9 cellular contexts compared by ENCODE assay signal in the genomic region with DNA sequence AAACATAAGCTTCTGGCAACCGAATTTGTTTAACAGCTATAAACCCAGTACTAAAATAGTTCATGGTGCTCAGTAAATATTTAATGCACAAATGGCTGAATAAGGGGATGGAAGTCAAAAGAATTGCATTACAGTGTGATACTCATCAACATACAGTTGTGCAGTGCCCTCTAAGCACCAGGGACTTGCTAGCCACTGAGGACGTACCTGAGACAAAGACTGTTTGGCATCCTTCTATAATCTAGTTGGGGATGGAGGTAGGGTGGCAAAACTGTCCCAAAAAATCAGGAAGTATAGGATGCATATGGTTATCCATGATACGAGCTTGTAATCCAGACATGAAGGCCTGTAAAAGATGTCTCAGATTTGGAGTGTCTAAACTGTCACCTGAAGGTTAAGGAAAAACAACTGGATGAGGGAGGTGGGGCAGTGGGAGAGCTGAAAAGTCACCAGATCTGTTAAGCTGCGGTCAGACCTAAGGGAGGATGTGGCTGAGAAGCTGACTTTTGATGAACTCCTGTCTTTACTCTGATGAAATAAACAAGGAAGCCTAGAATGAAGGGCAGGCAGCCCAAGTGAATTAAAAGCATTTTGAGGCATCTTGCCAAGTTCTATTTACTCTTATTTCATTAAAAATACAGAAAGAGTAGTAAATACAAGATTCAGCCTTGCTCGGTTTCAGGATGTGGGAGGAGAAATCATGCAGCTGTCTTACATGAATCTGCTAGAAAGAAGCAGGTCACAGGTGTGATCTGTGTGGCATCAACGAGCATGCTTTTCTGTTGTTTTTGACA. TPM values are rescaled to one million over a fixed set of nuclear protein-coding genes. Genes with fewer than 3 reads are reported as not detected.
DNase-seq lines count a peak whose midpoint lies in the region; ATAC-seq and TF ChIP-seq lines count a peak whose summit lies in the region.
"Had no signal": no experiment of that assay in that cellular context is flagged by ENCODE, and none has a peak within 500 bp of the region (broad histone marks: within the 10 kb centered on the region; RNA-seq: fewer than 3 reads in every experiment).

No MANE protein-coding gene starts in this region.

- no peak overlapping the region for H3K4me3 ChIP-seq in H7 (ENCODE audit: insufficient read depth, low read depth, low read length)

- TF ChIP-seq CTCF in neural crest cell (conservative IDR thresholded peaks at IDR 0.05), result no peak

- H3K27me3 Mint-ChIP-seq in neural crest cell (ENCODE audit: low read depth), result no peaks in the 10 kb centered on the region

- intact Hi-C loops in Right ventricle myocardium superior (cut with DNase I), result no loop called here

- H3K4me3 Mint-ChIP-seq in neural crest cell, result no peak overlapping the region

- peak; percentile 69 for ATAC-seq in GM19372 (IDR thresholded peaks at IDR 0.05; ENCODE audit: low read depth, unreplicated experiment)
- peak; percentile 73 for ATAC-seq in HG03025 (IDR thresholded peaks at IDR 0.05; ENCODE audit: low FRiP score, unreplicated experiment)
- ATAC-seq in GM21367 (IDR thresholded peaks at IDR 0.05; ENCODE audit: unreplicated experiment), result no peak
- no peak for ATAC-seq in Right ventricle myocardium superior (ENCODE audit: poor library complexity)

- H3K4me1 Mint-ChIP-seq in neural crest cell, result no peaks in the 10 kb centered on the region

- H3K27me3 ChIP-seq in H7 (ENCODE audit: control insufficient read depth, insufficient read depth, low read length), result no peaks in the 10 kb centered on the region

- peak in 4 of 5 donors; percentile 15 to 76 (median 41) for DNase-seq in T-helper 1 cell
- DNase-seq in neural crest cell (ENCODE audit: low read depth, low spot score), result no peak
- DNase-seq in H7, result no peak
- no peak for DNase-seq in NCI-H2196 (lab: John Stamatoyannopoulos, UW; ENCODE audit: unreplicated experiment)
- DNase-seq in Right ventricle myocardium superior, result no peak

- H3K36me3 ChIP-seq in H7 (replicated peaks; ENCODE audit: control insufficient read depth, insufficient read depth, low read length), result no peaks in the 10 kb centered on the region

- peaks cover 2% of the 10 kb centered on the region for H3K9me3 Mint-ChIP-seq in neural crest cell

- no peaks in the 10 kb centered on the region for H3K36me3 Mint-ChIP-seq in neural crest cell (ENCODE audit: low read depth)

- H3K27ac Mint-ChIP-seq in neural crest cell (ENCODE audit: unreplicated experiment), result peak overlapping the region; percentile 52

RNA-seq across cellular contexts. Expression of a gene that starts 12.0 kb away (rescaled TPM):
- 0.05 and 0.11 TPM in 2 replicates for total RNA-seq in neural crest cell
- 0.15 and 1.1 TPM in 2 replicates for total RNA-seq in H7 (2014; rRNA removed; shearing (Covaris generic))
- 2.5 TPM for total RNA-seq in Right ventricle myocardium superior
- total RNA-seq: epithelial cell of proximal tubule had no signal

Comparison
In these comparisons a context has a peak if more than half of its experiments do, and no peak if none do; other contexts are left out.
1. ATAC-seq: peak in GM19372 (single experiment) and HG03025 (single experiment); none in GM21367 (single experiment) and Right ventricle myocardium superior (single experiment).
2. DNase-seq: peak in T-helper 1 cell (4 of 5); none in neural crest cell (single experiment), H7 (single experiment), NCI-H2196 (single experiment) and Right ventricle myocardium superior (single experiment).